Comparison of ENCODE assay signal across 18 cellular contexts in the genomic region with DNA sequence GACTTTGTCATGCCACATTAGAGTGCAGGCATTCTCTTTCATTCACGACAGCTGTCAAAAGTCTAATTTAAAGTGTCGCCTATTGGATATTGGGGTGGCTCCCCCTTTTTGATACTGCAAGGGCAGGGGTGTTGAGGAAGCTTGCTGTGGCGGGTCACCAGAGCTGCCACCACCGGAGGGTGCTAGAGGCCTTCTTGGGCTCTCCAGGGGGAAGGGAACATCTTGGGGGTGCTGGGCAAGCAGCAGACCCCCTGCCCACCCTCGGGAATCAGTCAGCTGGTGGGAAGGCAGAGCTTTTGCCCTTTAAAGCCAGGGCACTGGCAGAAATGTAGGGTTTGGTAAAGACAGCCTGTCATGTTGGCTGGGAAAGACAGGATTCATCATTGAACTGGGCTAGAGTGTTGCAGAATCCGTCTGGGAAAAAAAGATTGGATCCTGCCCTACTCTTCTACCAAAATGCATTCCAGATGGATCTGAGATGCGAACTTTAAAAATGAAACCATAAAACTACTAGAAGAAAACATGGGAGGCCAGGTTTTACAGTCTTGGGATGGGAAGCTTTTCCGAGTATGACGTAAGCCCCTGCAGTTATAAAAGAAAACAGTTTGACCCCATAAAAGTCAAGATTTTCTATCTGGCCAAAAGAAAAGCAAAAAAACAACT. TPM values are rescaled to one million over a fixed set of nuclear protein-coding genes. Genes with fewer than 3 reads are reported as not detected.
DNase-seq lines count a peak whose midpoint lies in the region; ATAC-seq and TF ChIP-seq lines count a peak whose summit lies in the region.
"Had no signal": no experiment of that assay in that cellular context is flagged by ENCODE, and none has a peak within 500 bp of the region (broad histone marks: within the 10 kb centered on the region; RNA-seq: fewer than 3 reads in every experiment).

No MANE protein-coding gene starts in this region.

- POLR2A ChIA-PET in WTC11 (lab: Charles Lee), result no interaction called here

- H3K36me3 Mint-ChIP-seq in WTC11, result peaks cover 16% of the 10 kb centered on the region

- peaks cover under 1% of the 10 kb centered on the region for H3K4me1 Mint-ChIP-seq in WTC11

- no peak for TF ChIP-seq EP300 in gastroesophageal sphincter (IDR thresholded peaks at IDR 0.05)

- no peak overlapping the region for H3K4me3 Mint-ChIP-seq in WTC11
- H3K4me3 Mint-ChIP-seq: activated naive CD4-positive, alpha-beta T cell treated with anti-CD3 and anti-CD28 coated beads for 36 hours; naive thymus-derived CD8-positive, alpha-beta T cell had no signal

- H3K4me1 ChIP-seq in gastroesophageal sphincter, result peaks cover 16 to 67% (median 33%) of the 10 kb centered on the region in 3 donors
- peaks cover 64% of the 10 kb centered on the region for H3K4me1 ChIP-seq in stomach smooth muscle (ENCODE audit: control insufficient read depth, insufficient read depth, low read length)
- H3K4me1 ChIP-seq: gastrocnemius medialis had no signal

- CTCF ChIA-PET in WTC11 (lab: Charles Lee), result interaction anchor here (0.7 to 1.1 kb wide), 4 partner anchors 23 to 115 kb away, joined by 3 to 4 read pairs (median 3); no protein-coding TSS in a partner anchor

- TF ChIP-seq CTCF in GM20000 (IDR thresholded peaks at IDR 0.05; ENCODE audit: extremely low read depth, missing control alignments) (peak; percentile 1), WTC11 (IDR thresholded peaks at IDR 0.05) (0 out of 2 replicates have a peak, but pooled peaks have one; percentile 30), gastroesophageal sphincter (IDR thresholded peaks at IDR 0.05) (no peak)

- H3K9me3 ChIP-seq in gastroesophageal sphincter (no peaks in the 10 kb centered on the region), stomach smooth muscle (ENCODE audit: control insufficient read depth in 2 of 2, low read length in 2 of 2) (no peaks in the 10 kb centered on the region)
- H3K9me3 ChIP-seq: gastrocnemius medialis, thyroid gland had no signal

- no peak for TF ChIP-seq POLR2A in gastroesophageal sphincter (IDR thresholded peaks at IDR 0.05)

- no peaks in the 10 kb centered on the region for H3K36me3 ChIP-seq in gastroesophageal sphincter
- H3K36me3 ChIP-seq in stomach smooth muscle (ENCODE audit: control insufficient read depth in 2 of 2, insufficient read depth in 2 of 2, low read length in 2 of 2), result no peaks in the 10 kb centered on the region
- H3K36me3 ChIP-seq: gastrocnemius medialis, Peyer's patch, thyroid gland had no signal

- peaks cover 17% of the 10 kb centered on the region for H3K9me3 Mint-ChIP-seq in WTC11

- H3K27me3 ChIP-seq in gastroesophageal sphincter (no peaks in the 10 kb centered on the region), stomach smooth muscle (ENCODE audit: control insufficient read depth in 1 of 2, insufficient read depth in 2 of 2, low read length in 2 of 2) (no peaks in the 10 kb centered on the region)
- H3K27me3 ChIP-seq: Peyer's patch, thyroid gland had no signal

- no peak overlapping the region for H3K27ac Mint-ChIP-seq in WTC11
- H3K27ac Mint-ChIP-seq: activated naive CD4-positive, alpha-beta T cell treated with anti-CD3 and anti-CD28 coated beads for 36 hours; naive thymus-derived CD8-positive, alpha-beta T cell had no signal

- WGBS in gastroesophageal sphincter (ENCODE audit: low coverage in 1 of 2), 2 donors, result 65 to 85% methylated on average over 5 to 6 of the region's 9 CpGs

- in situ Hi-C loops in G401 (cut with HindIII; ENCODE audit: low sequenced_read_pairs), result no loop called here

- H3K4me3 ChIP-seq in gastroesophageal sphincter (no peak overlapping the region), stomach smooth muscle (ENCODE audit: low read length in 2 of 2) (no peak overlapping the region)
- H3K4me3 ChIP-seq: gastrocnemius medialis, Peyer's patch, thyroid gland had no signal

- H3K9ac ChIP-seq in stomach smooth muscle (ENCODE audit: low read length in 2 of 2), result no peak overlapping the region

- DNase-seq in GM20000 (ENCODE audit: low spot score), result no peak
- peak; percentile 48 for DNase-seq in WTC11 (ENCODE audit: low spot score)
- no peak for DNase-seq in G401 (ENCODE audit: low spot score)
- DNase-seq in ecto neural progenitor cell (ENCODE audit: low spot score), result no peak
- no peak for DNase-seq in activated gamma-delta T cell treated with Interleukin-2 at 50 U/mL for 16 hours
- DNase-seq: activated naive CD4-positive, alpha-beta T cell treated with anti-CD3 and anti-CD28 coated beads for 36 hours; Calu3; gastrocnemius medialis; GOT3; islet precursor cell; naive thymus-derived CD8-positive, alpha-beta T cell; T-helper 9 cell; thyroid gland had no signal

- no peak for ATAC-seq in WTC11
- ATAC-seq in gastroesophageal sphincter, result no peak
- ATAC-seq in GM21526 (IDR thresholded peaks at IDR 0.05; ENCODE audit: low FRiP score, unreplicated experiment), result no peak
- ATAC-seq: naive thymus-derived CD8-positive, alpha-beta T cell had no signal

- H3K27ac ChIP-seq in gastroesophageal sphincter (peak overlapping the region; percentile 7 to 92 (median 85)), stomach smooth muscle (ENCODE audit: low read length) (peak overlapping the region; percentile 92)
- H3K27ac ChIP-seq: gastrocnemius medialis, thyroid gland had no signal

- H3K27me3 Mint-ChIP-seq in WTC11 (ENCODE audit: low read depth), result no peaks in the 10 kb centered on the region; the same call in 1 of the 2 replicates

TF ChIP-seq in WTC11, 78 proteins besides CTCF, POLR2A, EP300 and RAD21 (continues in another document):
- TF ChIP-seq JUN (CRISPR knock-in tag; IDR thresholded peaks at IDR 0.05), result no peak
- no peak for TF ChIP-seq ELF4 (CRISPR knock-in tag; IDR thresholded peaks at IDR 0.05; ENCODE audit: low read depth)
- TF ChIP-seq ZNF671 (CRISPR knock-in tag; IDR thresholded peaks at IDR 0.05), result no peak
- TF ChIP-seq NFE2L1 (CRISPR knock-in tag; IDR thresholded peaks at IDR 0.05), result no peak
- TF ChIP-seq ZNF317 (CRISPR knock-in tag; IDR thresholded peaks at IDR 0.05; ENCODE audit: borderline replicate concordance, low read depth), result no peak
- no peak for TF ChIP-seq ZBTB21 (CRISPR knock-in tag; IDR thresholded peaks at IDR 0.05; ENCODE audit: borderline replicate concordance)
- TF ChIP-seq NR3C1 (CRISPR knock-in tag; conservative IDR thresholded peaks at IDR 0.05; ENCODE audit: low read depth), result no peak
- TF ChIP-seq CREM (CRISPR knock-in tag; IDR thresholded peaks at IDR 0.05), result no peak
- no peak for TF ChIP-seq GRHL2 (CRISPR knock-in tag; IDR thresholded peaks at IDR 0.05; ENCODE audit: insufficient replicate concordance, severe bottlenecking)
- TF ChIP-seq E2F5 (CRISPR knock-in tag; IDR thresholded peaks at IDR 0.05), result no peak
- TF ChIP-seq ZNF423 (CRISPR knock-in tag; IDR thresholded peaks at IDR 0.05), result no peak
- no peak for TF ChIP-seq ZNF512 (CRISPR knock-in tag; IDR thresholded peaks at IDR 0.05; ENCODE audit: borderline replicate concordance)
- TF ChIP-seq, protein P1, sequence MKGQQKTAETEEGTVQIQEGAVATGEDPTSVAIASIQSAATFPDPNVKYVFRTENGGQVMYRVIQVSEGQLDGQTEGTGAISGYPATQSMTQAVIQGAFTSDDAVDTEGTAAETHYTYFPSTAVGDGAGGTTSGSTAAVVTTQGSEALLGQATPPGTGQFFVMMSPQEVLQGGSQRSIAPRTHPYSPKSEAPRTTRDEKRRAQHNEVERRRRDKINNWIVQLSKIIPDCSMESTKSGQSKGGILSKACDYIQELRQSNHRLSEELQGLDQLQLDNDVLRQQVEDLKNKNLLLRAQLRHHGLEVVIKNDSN (CRISPR knock-in tag; IDR thresholded peaks at IDR 0.05), result no peak
- TF ChIP-seq ZSCAN18 (CRISPR knock-in tag; IDR thresholded peaks at IDR 0.05), result no peak
- TF ChIP-seq SP1 (CRISPR knock-in tag; conservative IDR thresholded peaks at IDR 0.05), result no peak

RNA-seq across cellular contexts. Expression of gene COL5A1, which starts 22.3 kb away (rescaled TPM):
- 13.5 to 17.7 TPM (median 16.4 TPM) in 3 replicates for total RNA-seq in WTC11 (2021)
- total RNA-seq in gastroesophageal sphincter, result 10 to 100 TPM; 48.5 to 86.4 (median 74.9) TPM
- 0.37 and 0.58 TPM in 2 replicates for total RNA-seq in G401 (2014; rRNA removed; shearing (Covaris generic))
- total RNA-seq: activated CD8-positive, alpha-beta memory T cell treated with anti-CD3 and anti-CD28 coated beads for 36 hours; Calu3 had no signal

Comparison
In these comparisons a context has a peak if more than half of its experiments do, and no peak if none do; other contexts are left out.
1. CTCF ChIP-seq: peak in GM20000 (single experiment) and WTC11 (single experiment); none in gastroesophageal sphincter (0 of 4).